ENCODE assay signal across 11 cellular contexts in the genomic region with DNA sequence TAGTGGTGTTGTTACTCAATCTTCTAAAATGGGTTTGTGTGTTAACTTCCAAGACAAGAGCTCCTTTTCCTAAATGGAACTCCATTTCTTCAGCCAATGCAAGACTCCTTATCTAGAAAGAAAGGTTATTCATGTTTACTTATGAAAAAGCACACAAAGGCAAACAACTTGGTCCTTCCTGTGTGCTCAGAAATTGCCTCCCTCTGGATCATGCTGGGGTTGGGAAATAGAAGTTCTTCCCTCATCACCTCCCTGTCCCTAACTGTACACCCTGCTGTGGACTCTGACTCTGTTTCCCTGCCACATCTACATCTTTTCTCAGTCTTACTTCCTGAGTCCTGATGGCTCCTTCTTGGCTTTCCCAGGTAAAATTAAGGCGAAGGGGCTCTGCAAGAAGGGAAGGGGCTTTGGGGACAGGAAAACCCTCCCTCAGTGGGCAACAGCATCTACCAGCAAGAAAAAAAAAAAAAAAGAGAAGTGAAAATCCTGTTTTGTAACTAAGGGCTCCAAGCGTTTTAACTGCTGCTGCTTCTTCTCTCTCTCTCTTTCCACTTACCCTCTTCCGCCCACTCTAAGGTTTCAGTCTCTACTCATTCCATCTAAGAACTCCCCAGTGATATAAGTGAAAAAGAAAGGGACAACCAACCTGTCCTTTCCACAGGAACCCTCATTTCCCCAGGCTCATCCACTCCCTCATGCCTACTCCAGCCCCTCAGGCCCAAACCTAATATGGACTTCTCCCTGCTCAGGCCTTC. TPM values are rescaled to one million over a fixed set of nuclear protein-coding genes. Genes with fewer than 3 reads are reported as not detected.
A peak's percentile ranks its signal among the peaks of the same experiment; 100 is the strongest.
DNase-seq lines count a peak whose midpoint lies in the region; ATAC-seq, FAIRE-seq and TF ChIP-seq lines count a peak whose summit lies in the region.
"Had no signal": no experiment of that assay in that cellular context is flagged by ENCODE, and none has a peak within 500 bp of the region (broad histone marks: within the 10 kb centered on the region; RNA-seq: fewer than 3 reads in every experiment).

No MANE protein-coding gene starts in this region.

- H3K9me3 ChIP-seq in pancreas (no peaks in the 10 kb centered on the region), PC-9 (ENCODE audit: insufficient read depth, low read depth) (no peaks in the 10 kb centered on the region), small intestine (ENCODE audit: control insufficient read depth, low read depth) (no peaks in the 10 kb centered on the region)
- no peaks in the 10 kb centered on the region for H3K9me3 ChIP-seq in CD8-positive, alpha-beta T cell (ENCODE audit: low read length)

- ATAC-seq in GM18909 (IDR thresholded peaks at IDR 0.05; ENCODE audit: poor library complexity, unreplicated experiment) (peak; percentile 83), HG02678 (IDR thresholded peaks at IDR 0.05; ENCODE audit: unreplicated experiment) (peak; percentile 76), pancreas (peak; percentile 68 to 83 (median 75))
- ATAC-seq in CD8-positive, alpha-beta T cell: no peak
- ATAC-seq: naive thymus-derived CD8-positive, alpha-beta T cell had no signal

- no peak for TF ChIP-seq CTCF in pancreas (IDR thresholded peaks at IDR 0.05)
- TF ChIP-seq CTCF in CD8-positive, alpha-beta T cell (IDR thresholded peaks at IDR 0.05): no peak
- TF ChIP-seq CTCF in MCF 10A (IDR thresholded peaks at IDR 0.05; ENCODE audit: unreplicated experiment): no peak
- no peak for TF ChIP-seq CTCF in PC-9 (conservative IDR thresholded peaks at IDR 0.05)

- no peaks in the 10 kb centered on the region for H3K9me3 Mint-ChIP-seq in CD8-positive, alpha-beta T cell
- H3K9me3 Mint-ChIP-seq in MCF 10A (ENCODE audit: unreplicated experiment): no peaks in the 10 kb centered on the region
- H3K9me3 Mint-ChIP-seq: naive thymus-derived CD8-positive, alpha-beta T cell had no signal

- H3K27ac ChIP-seq in pancreas (peak overlapping the region in 1 of 4 donors; percentile 2), PC-9 (no peak overlapping the region), small intestine (ENCODE audit: low read depth in 1 of 2, low read length in 1 of 2) (no peak overlapping the region)
- no peak overlapping the region for H3K27ac ChIP-seq in CD8-positive, alpha-beta T cell (ENCODE audit: low read depth, low read length)

- H3K4me3 ChIP-seq in pancreas (no peak overlapping the region), PC-9 (no peak overlapping the region), small intestine (ENCODE audit: low read depth in 1 of 2, low read length in 2 of 2) (no peak overlapping the region)
- H3K4me3 ChIP-seq in CD8-positive, alpha-beta T cell (ENCODE audit: low read depth, low read length): no peak overlapping the region

- H3K27me3 ChIP-seq in pancreas (no peaks in the 10 kb centered on the region), PC-9 (ENCODE audit: insufficient read depth, low read depth) (no peaks in the 10 kb centered on the region), small intestine (ENCODE audit: control insufficient read depth in 2 of 2, insufficient read depth in 2 of 2, low read length in 2 of 2) (no peaks in the 10 kb centered on the region)
- no peaks in the 10 kb centered on the region for H3K27me3 ChIP-seq in CD8-positive, alpha-beta T cell (ENCODE audit: insufficient read depth, low read length)

- BruUV-seq in MCF 10A (replicated peaks; lab: Mats Ljungman, UMichigan) (no TSS peak), PC-9 (replicated peaks; lab: Mats Ljungman, UMichigan) (no TSS peak)

- peaks cover 0 to 4% (median 0%) of the 10 kb centered on the region in 3 donors for H3K4me1 ChIP-seq in pancreas
- H3K4me1 ChIP-seq in CD8-positive, alpha-beta T cell (ENCODE audit: insufficient read depth, low read length): no peaks in the 10 kb centered on the region
- peaks cover 18% of the 10 kb centered on the region; the same call in 1 of the 2 replicates for H3K4me1 ChIP-seq in PC-9 (replicated peaks; ENCODE audit: insufficient read depth)
- H3K4me1 ChIP-seq in small intestine (ENCODE audit: control insufficient read depth in 2 of 2, insufficient read depth in 1 of 2, low read depth in 1 of 2, low read length in 1 of 2): no peaks in the 10 kb centered on the region

- POLR2A ChIA-PET in CD8-positive, alpha-beta T cell (lab: Charles Lee): no interaction called here
- POLR2A ChIA-PET in MCF 10A (lab: Yijun Ruan, JAX) (no interaction called here), PC-9 (lab: Charles Lee; ENCODE audit: unreplicated experiment) (no interaction called here)

- no peak overlapping the region for H2AFZ ChIP-seq in PC-9

- DNase-seq in KG1 (lab: John Stamatoyannopoulos, UW) (peak; percentile 5), pancreas (peak in 1 of 6 donors; percentile 4), MCF 10A (ENCODE audit: unreplicated experiment) (no peak), PC-9 (no peak), small intestine (no peak)
- no peak for DNase-seq in CD8-positive, alpha-beta T cell
- DNase-seq: activated naive CD4-positive, alpha-beta T cell treated with anti-CD3 and anti-CD28 coated beads, Interleukin-2, amount 50 U/mL, for 16 hours; naive thymus-derived CD8-positive, alpha-beta T cell had no signal

- peaks cover 3% of the 10 kb centered on the region for H3K4me1 Mint-ChIP-seq in CD8-positive, alpha-beta T cell (ENCODE audit: low read depth)
- H3K4me1 Mint-ChIP-seq in MCF 10A (ENCODE audit: insufficient read depth, unreplicated experiment): no peaks in the 10 kb centered on the region

- no peak overlapping the region for H3K4me3 Mint-ChIP-seq in CD8-positive, alpha-beta T cell
- H3K4me3 Mint-ChIP-seq in MCF 10A (ENCODE audit: unreplicated experiment): no peak overlapping the region

- peaks cover 5% of the 10 kb centered on the region; the same call in 1 of the 2 replicates for H3F3A ChIP-seq in PC-9 (ENCODE audit: insufficient read depth, low read depth)

- WGBS in pancreas, 2 donors: 71 to 91% methylated on average over 3 of the region's 3 CpGs
- WGBS in small intestine, 3 donors: 71 to 82% (median 78%) methylated on average over 3 of the region's 3 CpGs

- peaks cover 1% of the 10 kb centered on the region for H3K27me3 Mint-ChIP-seq in CD8-positive, alpha-beta T cell (ENCODE audit: low read depth)
- peaks cover 15% of the 10 kb centered on the region for H3K27me3 Mint-ChIP-seq in MCF 10A (ENCODE audit: insufficient read depth, unreplicated experiment)
- H3K27me3 Mint-ChIP-seq: naive thymus-derived CD8-positive, alpha-beta T cell had no signal

- H4K20me1 ChIP-seq in PC-9 (ENCODE audit: insufficient read depth): no peaks in the 10 kb centered on the region

- H3K9me2 ChIP-seq in PC-9 (ENCODE audit: insufficient read depth): no peaks in the 10 kb centered on the region

- H3K36me3 ChIP-seq in pancreas: no peaks in the 10 kb centered on the region
- H3K36me3 ChIP-seq in CD8-positive, alpha-beta T cell (ENCODE audit: insufficient read depth, low read length): no peaks in the 10 kb centered on the region
- no peaks in the 10 kb centered on the region for H3K36me3 ChIP-seq in PC-9 (ENCODE audit: low read depth)
- H3K36me3 ChIP-seq in small intestine (ENCODE audit: control insufficient read depth in 2 of 2, insufficient read depth in 2 of 2, low read length in 2 of 2): no peaks in the 10 kb centered on the region

- CTCF ChIA-PET in CD8-positive, alpha-beta T cell (lab: Charles Lee): interaction anchor here (1.4 kb wide), 1 partner anchor 27 kb away, joined by 4 read pairs; no protein-coding TSS in a partner anchor
- CTCF ChIA-PET in MCF 10A (lab: Yijun Ruan, JAX): no interaction called here
- CTCF ChIA-PET in PC-9 (lab: Charles Lee): no interaction called here

- H3K79me2 ChIP-seq in PC-9 (ENCODE audit: low read depth): no peaks in the 10 kb centered on the region

- no peak overlapping the region for H3K27ac Mint-ChIP-seq in CD8-positive, alpha-beta T cell
- H3K27ac Mint-ChIP-seq in MCF 10A (ENCODE audit: low read depth, unreplicated experiment): no peak overlapping the region

- intact Hi-C loops in pancreas (cut with DNase I): no loop called here
- intact Hi-C loops in CD8-positive, alpha-beta T cell (cut with DNase I, micrococcal nuclease): no loop called here
- intact Hi-C loops in MCF 10A (cut with micrococcal nuclease): no loop called here
- intact Hi-C loops in PC-9 (cut with micrococcal nuclease; ENCODE audit: unreplicated experiment): no loop called here

- H3K36me3 Mint-ChIP-seq in CD8-positive, alpha-beta T cell: no peaks in the 10 kb centered on the region
- no peaks in the 10 kb centered on the region for H3K36me3 Mint-ChIP-seq in MCF 10A (ENCODE audit: insufficient read depth, unreplicated experiment)
- H3K36me3 Mint-ChIP-seq: naive thymus-derived CD8-positive, alpha-beta T cell had no signal

- FAIRE-seq in pancreas (lab: Jason Lieb, UNC) (no peak), small intestine (lab: Jason Lieb, UNC) (no peak)

- H3K4me2 ChIP-seq in PC-9: no peak overlapping the region

RNA-seq across cellular contexts. Expression of gene TASL, which starts 19.9 kb away (rescaled TPM):
- total RNA-seq in pancreas: 1 to 10 TPM in 2 of 6 donors, under 1 TPM in 3, not detected in 1; 0.09 to 3.0 (median 0.35) TPM
- polyA plus RNA-seq in pancreas: under 1 TPM; 0.09 to 0.27 TPM
- under 1 TPM; 0.22 to 0.31 TPM for total RNA-seq in CD8-positive, alpha-beta T cell
- total RNA-seq in MCF 10A (2022): not detected in 2 replicates
- not detected in 2 replicates for total RNA-seq in PC-9 (2021)
- polyA plus RNA-seq in small intestine: 1 to 10 TPM in 1 of 3 donors, under 1 TPM in 1, not detected in 1; 0.49 to 1.4 TPM
- total RNA-seq: fibroblast of villous mesenchyme had no signal

RNA-seq across cellular contexts. Expression of gene GK, which starts 55.8 kb away (rescaled TPM):
- 1 to 10 TPM; 1.6 to 7.5 (median 2.6) TPM for total RNA-seq in pancreas
- polyA plus RNA-seq in pancreas: 1 to 10 TPM; 1.3 to 3.9 TPM
- total RNA-seq in CD8-positive, alpha-beta T cell: 1 to 10 TPM in 1 of 2 experiments, under 1 TPM in 1; 0.65 to 1.5 TPM
- total RNA-seq in MCF 10A (2022): 10.1 and 18.0 TPM in 2 replicates
- 4.8 and 5.4 TPM in 2 replicates for total RNA-seq in PC-9 (2021)
- polyA plus RNA-seq in small intestine: 10 to 100 TPM; 20.7 to 90.6 (median 83.0) TPM
